ENCODE assay signal across 22 cellular contexts in the genomic region with DNA sequence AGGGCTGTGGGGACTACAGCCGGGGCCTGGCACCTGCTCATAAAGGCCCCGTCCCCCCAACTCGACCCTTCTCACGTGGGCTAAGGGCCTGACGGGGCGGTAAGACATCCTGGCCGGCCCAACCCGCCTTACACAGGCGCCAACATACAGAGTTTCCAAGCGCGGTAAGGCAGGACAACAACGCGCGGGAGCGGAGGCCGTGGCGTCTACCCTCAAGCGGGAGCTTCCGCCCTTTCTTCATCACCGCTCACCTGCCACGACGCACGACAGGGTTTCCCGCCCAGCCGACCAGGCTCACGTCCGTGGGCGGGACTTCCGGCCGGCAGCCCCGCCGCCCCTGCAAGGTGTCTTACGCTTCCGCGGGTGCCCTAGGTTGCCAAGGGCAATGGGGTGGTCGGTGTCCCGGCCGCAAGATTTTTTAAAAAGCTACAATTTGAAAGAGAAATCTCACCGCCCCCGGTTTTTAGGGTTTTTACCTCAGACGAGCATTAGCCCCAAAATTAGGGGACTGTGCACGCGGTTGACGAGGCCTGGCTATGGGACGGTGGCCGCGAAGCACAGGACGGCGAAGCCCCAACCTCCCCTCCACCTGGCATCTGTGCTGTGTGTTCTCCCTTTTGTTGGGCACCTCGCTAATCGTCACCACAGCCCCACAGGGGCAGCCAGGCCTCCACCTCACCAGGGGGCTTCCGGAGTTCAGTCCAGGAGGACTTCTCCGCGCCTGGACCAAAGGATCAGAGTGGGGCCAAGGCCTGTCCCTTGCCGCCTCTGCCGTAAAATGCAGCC. TPM values are rescaled to one million over a fixed set of nuclear protein-coding genes. Genes with fewer than 3 reads are reported as not detected.
"Had no signal": no experiment of that assay in that cellular context is flagged by ENCODE, and none has a peak within 500 bp of the region (broad histone marks: within the 10 kb centered on the region; RNA-seq: fewer than 3 reads in every experiment).

A gene with protein sequence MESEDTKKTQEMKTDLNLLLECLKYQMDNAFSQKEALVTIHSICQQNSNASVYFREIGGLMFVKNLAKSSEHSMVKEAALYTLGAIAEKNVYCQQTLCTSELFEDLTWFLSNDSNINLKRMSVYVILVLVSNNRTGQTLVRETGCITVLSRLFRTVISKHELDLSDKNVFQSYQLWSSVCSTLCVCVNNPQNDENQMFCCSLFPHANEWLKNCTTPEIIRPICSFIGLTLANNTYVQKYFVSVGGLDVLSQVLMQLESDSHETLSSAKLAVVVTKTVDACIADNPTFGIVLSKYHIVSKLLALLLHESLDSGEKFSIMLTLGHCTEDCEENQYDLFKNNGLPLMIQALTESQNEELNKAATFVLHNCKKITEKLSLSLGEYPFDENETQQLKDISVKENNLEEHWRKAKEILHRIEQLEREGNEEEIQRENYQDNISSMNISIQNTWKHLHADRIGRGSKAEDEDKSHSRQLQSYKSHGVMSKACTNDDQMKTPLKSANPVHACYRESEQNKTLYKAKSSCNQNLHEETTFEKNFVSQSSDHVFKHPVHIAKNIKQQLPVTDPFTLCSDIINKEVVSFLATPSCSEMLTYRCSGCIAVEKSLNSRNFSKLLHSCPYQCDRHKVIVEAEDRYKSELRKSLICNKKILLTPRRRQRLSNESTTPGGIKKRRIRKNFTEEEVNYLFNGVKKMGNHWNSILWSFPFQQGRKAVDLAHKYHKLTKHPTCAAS (minus strand): TSS at position 265 of the 786 bp plus-strand sequence. CDS start 4,786 bp downstream, outside the sequence.

- H3K9me3 ChIP-seq: breast epithelium, transverse colon had no signal

- H3K27ac ChIP-seq: breast epithelium, epithelial cell of prostate, skin epidermis, transverse colon had no signal

- ATAC-seq: activated CD4-positive, CD25-positive, alpha-beta regulatory T cell treated with anti-CD3 and anti-CD28 coated beads, Interleukin-2, amount 50 U/mL, for 24 hours; effector memory CD8-positive, alpha-beta T cell; left lobe of liver had no signal

- H3K4me1 ChIP-seq: breast epithelium, transverse colon had no signal

- DNase-seq: activated CD4-positive, alpha-beta T cell treated with anti-CD3 and anti-CD28 coated beads, Interleukin-2, amount 50 U/mL, for 4 hours; activated naive CD4-positive, alpha-beta T cell; activated naive CD8-positive, alpha-beta T cell treated with anti-CD3 and anti-CD28 coated beads, Interleukin-2, amount 10 ng/mL, durations not matched to agents 7 days and 5 days; activated T-cell treated with anti-CD3 and anti-CD28 coated beads for 4 hours; dermis blood vessel endothelial cell; effector memory CD8-positive, alpha-beta T cell; head of caudate nucleus; nucleus accumbens; retina; stimulated activated CD4-positive, alpha-beta T cell treated with anti-CD3 and anti-CD28 coated beads, Interleukin-15, amount 100 ng/mL, for 24 hours; stimulated activated CD4-positive, alpha-beta T cell treated with anti-CD3 and anti-CD28 coated beads, Interleukin-4, amount 100 ng/mL, for 1 hour; stimulated activated naive CD4-positive, alpha-beta T cell treated with Interleukin-2 at 50 U/mL for 16 hours; substantia nigra; T-helper 9 cell; transverse colon had no signal

- H3K4me1 Mint-ChIP-seq: activated naive CD8-positive, alpha-beta T cell treated with anti-CD3 and anti-CD28 coated beads, Interleukin-2, amount 10 ng/mL, durations not matched to agents 7 days and 5 days had no signal

- H3K9me3 Mint-ChIP-seq: activated naive CD8-positive, alpha-beta T cell treated with anti-CD3 and anti-CD28 coated beads, Interleukin-2, amount 10 ng/mL, durations not matched to agents 7 days and 5 days; effector memory CD8-positive, alpha-beta T cell; natural killer cell treated with Interleukin-12 subunit alpha and Interleukin-12 subunit beta and Interleukin-15 and Interleukin-18, amount 100 ng/mL, for 72 hours had no signal

- H3K36me3 ChIP-seq: breast epithelium had no signal

- H3K4me3 ChIP-seq: breast epithelium, skin epidermis, transverse colon had no signal

- H3K4me3 Mint-ChIP-seq: activated naive CD8-positive, alpha-beta T cell treated with anti-CD3 and anti-CD28 coated beads, Interleukin-2, amount 10 ng/mL, durations not matched to agents 7 days and 5 days; effector memory CD8-positive, alpha-beta T cell; natural killer cell treated with Interleukin-12 subunit alpha and Interleukin-12 subunit beta and Interleukin-15 and Interleukin-18, amount 100 ng/mL, for 72 hours had no signal

- H3K27me3 ChIP-seq: breast epithelium, transverse colon had no signal

- H3K27ac Mint-ChIP-seq: activated naive CD8-positive, alpha-beta T cell treated with anti-CD3 and anti-CD28 coated beads, Interleukin-2, amount 10 ng/mL, durations not matched to agents 7 days and 5 days; effector memory CD8-positive, alpha-beta T cell; natural killer cell treated with Interleukin-12 subunit alpha and Interleukin-12 subunit beta and Interleukin-15 and Interleukin-18, amount 100 ng/mL, for 72 hours had no signal

- H3K27me3 Mint-ChIP-seq: activated naive CD8-positive, alpha-beta T cell treated with anti-CD3 and anti-CD28 coated beads, Interleukin-2, amount 10 ng/mL, durations not matched to agents 7 days and 5 days; effector memory CD8-positive, alpha-beta T cell; natural killer cell treated with Interleukin-12 subunit alpha and Interleukin-12 subunit beta and Interleukin-15 and Interleukin-18, amount 100 ng/mL, for 72 hours had no signal

RNA-seq across cellular contexts. Expression of the gene that starts here (rescaled TPM):
- total RNA-seq: activated naive CD8-positive, alpha-beta T cell treated with anti-CD3 and anti-CD28 coated beads, Interleukin-2, amount 10 ng/mL, durations not matched to agents 7 days and 5 days; cerebellum; left lobe of liver had no signal
